Comparison of ENCODE assay signal across 1 cellular context in genomic region chr11:67632175-67632981, GRCh38.
TF ChIP-seq lines count a peak whose summit lies in the region.

No MANE protein-coding gene starts in this region.

TF ChIP-seq in IMR-90, 13 proteins besides CTCF, POLR2A, EP300 and RAD21:
- TF ChIP-seq FOS (IDR thresholded peaks at IDR 0.05; ENCODE audit: low read depth, low read length) (no peak), SMC3 (IDR thresholded peaks at IDR 0.05; ENCODE audit: low read depth, low read length) (no peak), BHLHE40 (IDR thresholded peaks at IDR 0.05; ENCODE audit: low read depth, low read length) (no peak), RFX5 (IDR thresholded peaks at IDR 0.05; ENCODE audit: low read depth, low read length) (no peak), USF2 (IDR thresholded peaks at IDR 0.05; ENCODE audit: low read depth, low read length) (no peak), MAFK (IDR thresholded peaks at IDR 0.05; ENCODE audit: low read depth, low read length) (no peak), ELK1 (IDR thresholded peaks at IDR 0.05; ENCODE audit: borderline replicate concordance, low read depth, low read length) (no peak), MAZ (IDR thresholded peaks at IDR 0.05; ENCODE audit: borderline replicate concordance, low read depth, low read length) (no peak), CHD1 (IDR thresholded peaks at IDR 0.05; ENCODE audit: low read depth, low read length) (no peak), NFE2L2 (IDR thresholded peaks at IDR 0.05; ENCODE audit: low read depth, low read length) (no peak)
